ENCODE assay signal across 30 cellular contexts in genomic region chr2:43507137-43507536, GRCh38.
DNase-seq lines count a peak whose midpoint lies in the region; ATAC-seq and TF ChIP-seq lines count a peak whose summit lies in the region.
"Had no signal": no experiment of that assay in that cellular context is flagged by ENCODE, and none has a peak within 500 bp of the region (broad histone marks: within the 10 kb centered on the region; RNA-seq: fewer than 3 reads in every experiment).

No MANE protein-coding gene starts in this region.

- CTCF ChIA-PET in MCF 10A (lab: Yijun Ruan, JAX) = interaction anchor here (1.1 kb wide), 1 partner anchor 282 kb away, joined by 3 read pairs; no protein-coding TSS in a partner anchor
- CTCF ChIA-PET in activated CD8-positive, alpha-beta T cell treated with anti-CD3 and anti-CD28 coated beads for 36 hours (lab: Charles Lee) = interaction anchor here (1.1 to 1.7 kb wide), 4 partner anchors 9 to 278 kb away, joined by 3 to 5 read pairs (median 4); no protein-coding TSS in a partner anchor

- no peak overlapping the region for H3K27ac ChIP-seq in breast epithelium
- H3K27ac ChIP-seq in foreskin keratinocyte = no peak overlapping the region
- H3K27ac ChIP-seq: BLaER1, body of pancreas, HL-60, ovary, Peyer's patch, SK-N-MC, WERI-Rb-1 had no signal

- intact Hi-C loops in MCF 10A (cut with micrococcal nuclease) = no loop called here
- intact Hi-C loops in breast epithelium (cut with DNase I; ENCODE audit: low total_unique reads) = no loop called here
- intact Hi-C loops in activated CD8-positive, alpha-beta T cell treated with anti-CD3 and anti-CD28 coated beads for 36 hours (cut with micrococcal nuclease) = no loop called here

- BruUV-seq in MCF 10A (replicated peaks; lab: Mats Ljungman, UMichigan) = no TSS peak

- H3K27me3 ChIP-seq in breast epithelium (no peaks in the 10 kb centered on the region), foreskin keratinocyte (no peaks in the 10 kb centered on the region)
- H3K27me3 ChIP-seq: BLaER1, body of pancreas, MG63, ovary, Peyer's patch had no signal

- peak overlapping the region; percentile 89 for H3K27ac Mint-ChIP-seq in MCF 10A (ENCODE audit: low read depth, unreplicated experiment)
- H3K27ac Mint-ChIP-seq in activated CD8-positive, alpha-beta T cell treated with anti-CD3 and anti-CD28 coated beads for 36 hours = peak overlapping the region; percentile 82
- H3K27ac Mint-ChIP-seq: activated CD4-positive, alpha-beta memory T cell treated with anti-CD3 and anti-CD28 coated beads for 36 hours; IgD-negative memory B cell; T-helper 2 cell treated with Interferon-gamma antibody and Interleukin-4, amounts not matched to agents 5 μg/mL and 100 μg/mL, for 36 hours had no signal

- H3K36me3 Mint-ChIP-seq in MCF 10A (ENCODE audit: insufficient read depth, unreplicated experiment) = peaks cover 31% of the 10 kb centered on the region
- peaks cover 29% of the 10 kb centered on the region for H3K36me3 Mint-ChIP-seq in activated CD8-positive, alpha-beta T cell treated with anti-CD3 and anti-CD28 coated beads for 36 hours (ENCODE audit: low read depth)

- TF ChIP-seq POLR2A in breast epithelium (IDR thresholded peaks at IDR 0.05) = no peak

- H3K4me3 Mint-ChIP-seq in MCF 10A (ENCODE audit: unreplicated experiment) = no peak overlapping the region
- H3K4me3 Mint-ChIP-seq in activated CD8-positive, alpha-beta T cell treated with anti-CD3 and anti-CD28 coated beads for 36 hours = no peak overlapping the region
- H3K4me3 Mint-ChIP-seq: activated CD4-positive, alpha-beta memory T cell treated with anti-CD3 and anti-CD28 coated beads for 36 hours; IgD-negative memory B cell; natural killer cell treated with Interleukin-12 subunit alpha and Interleukin-12 subunit beta and Interleukin-15 and Interleukin-18, amount 100 ng/mL, for 72 hours; T-helper 2 cell treated with Interferon-gamma antibody and Interleukin-4, amounts not matched to agents 5 μg/mL and 100 μg/mL, for 36 hours had no signal

- POLR2A ChIA-PET in MCF 10A (lab: Yijun Ruan, JAX) = interaction anchor here (0.9 to 2.3 kb wide), 6 partner anchors 10 to 279 kb away, joined by 3 to 8 read pairs (median 4); no protein-coding TSS in a partner anchor
- POLR2A ChIA-PET in activated CD8-positive, alpha-beta T cell treated with anti-CD3 and anti-CD28 coated beads for 36 hours (lab: Charles Lee) = interaction anchor here (0.6 to 1.3 kb wide), 2 partner anchors 86 to 279 kb away, joined by 3 read pairs; no protein-coding TSS in a partner anchor

- H3K4me3 ChIP-seq in breast epithelium = no peak overlapping the region
- H3K4me3 ChIP-seq: BLaER1, body of pancreas, HAP-1, MG63, ovary, Peyer's patch, SK-N-MC had no signal

- peaks cover 17% of the 10 kb centered on the region for H3K4me1 Mint-ChIP-seq in MCF 10A (ENCODE audit: insufficient read depth, unreplicated experiment)
- peaks cover 41% of the 10 kb centered on the region for H3K4me1 Mint-ChIP-seq in activated CD8-positive, alpha-beta T cell treated with anti-CD3 and anti-CD28 coated beads for 36 hours (ENCODE audit: low read depth)

- TF ChIP-seq CTCF in MCF 10A (IDR thresholded peaks at IDR 0.05; ENCODE audit: unreplicated experiment) (no peak), breast epithelium (IDR thresholded peaks at IDR 0.05) (no peak), foreskin keratinocyte (conservative IDR thresholded peaks at IDR 0.05) (no peak)
- TF ChIP-seq CTCF in activated CD8-positive, alpha-beta T cell treated with anti-CD3 and anti-CD28 coated beads for 36 hours (IDR thresholded peaks at IDR 0.05) = no peak

- DNase-seq in MCF 10A (ENCODE audit: unreplicated experiment) = peak; percentile 42
- DNase-seq in breast epithelium (ENCODE audit: low spot score in 2 of 2) = no peak
- no peak for DNase-seq in activated CD8-positive, alpha-beta T cell treated with anti-CD3 and anti-CD28 coated beads for 36 hours
- DNase-seq in foreskin keratinocyte = peak in 1 of 2 donors; percentile 52
- no peak for DNase-seq in effector CD4-positive, alpha-beta T cell
- no peak for DNase-seq in stimulated activated CD4-positive, alpha-beta T cell treated with anti-CD3 and anti-CD28 coated beads, Interleukin-2, amount 100 ng/mL, for 24 hours
- DNase-seq in NCI-H146 (lab: John Stamatoyannopoulos, UW) = no peak
- DNase-seq: ACHN; activated CD4-positive, alpha-beta memory T cell treated with anti-CD3 and anti-CD28 coated beads for 36 hours; body of pancreas; Calu3; left colon; MG63; NCI-H1417 treated with DMSO at 0.1 percent for 48 hours; NCI-H510A treated with DMSO at 0.1 percent for 48 hours; NK-92 treated with Interleukin-12 subunit alpha and Interleukin-12 subunit beta, amount 100 ng/mL, for 24 hours; ovary; Peyer's patch; right cardiac atrium; stimulated activated CD4-positive, alpha-beta T cell treated with anti-CD3 and anti-CD28 coated beads, Interleukin-4, amount 100 ng/mL, for 4 hours; trophoblast cell; WERI-Rb-1 had no signal

- ATAC-seq in activated CD8-positive, alpha-beta T cell treated with anti-CD3 and anti-CD28 coated beads for 36 hours = peak; percentile 17
- ATAC-seq in foreskin keratinocyte (peak; percentile 88), GM21786 (IDR thresholded peaks at IDR 0.05; ENCODE audit: unreplicated experiment) (no peak)
- ATAC-seq: body of pancreas; left colon; natural killer cell treated with Interleukin-12 subunit alpha and Interleukin-12 subunit beta and Interleukin-15 and Interleukin-18, amount 100 ng/mL, for 72 hours; right cardiac atrium had no signal

- no peaks in the 10 kb centered on the region for H3K9me3 Mint-ChIP-seq in MCF 10A (ENCODE audit: unreplicated experiment)
- H3K9me3 Mint-ChIP-seq in activated CD8-positive, alpha-beta T cell treated with anti-CD3 and anti-CD28 coated beads for 36 hours = peaks cover 2% of the 10 kb centered on the region
- H3K9me3 Mint-ChIP-seq: activated CD4-positive, alpha-beta memory T cell treated with anti-CD3 and anti-CD28 coated beads for 36 hours; IgD-negative memory B cell; natural killer cell treated with Interleukin-12 subunit alpha and Interleukin-12 subunit beta and Interleukin-15 and Interleukin-18, amount 100 ng/mL, for 72 hours; T-helper 2 cell treated with Interferon-gamma antibody and Interleukin-4, amounts not matched to agents 5 μg/mL and 100 μg/mL, for 36 hours had no signal

- H3K4me1 ChIP-seq in breast epithelium (no peaks in the 10 kb centered on the region), foreskin keratinocyte (peaks cover 5% of the 10 kb centered on the region)
- H3K4me1 ChIP-seq: BLaER1, HAP-1, Peyer's patch had no signal

- no peaks in the 10 kb centered on the region for H3K27me3 Mint-ChIP-seq in MCF 10A (ENCODE audit: insufficient read depth, unreplicated experiment)
- H3K27me3 Mint-ChIP-seq in activated CD8-positive, alpha-beta T cell treated with anti-CD3 and anti-CD28 coated beads for 36 hours = no peaks in the 10 kb centered on the region
- H3K27me3 Mint-ChIP-seq: activated CD4-positive, alpha-beta memory T cell treated with anti-CD3 and anti-CD28 coated beads for 36 hours; IgD-negative memory B cell; natural killer cell treated with Interleukin-12 subunit alpha and Interleukin-12 subunit beta and Interleukin-15 and Interleukin-18, amount 100 ng/mL, for 72 hours had no signal

- no peaks in the 10 kb centered on the region for H3K36me3 ChIP-seq in breast epithelium
- H3K36me3 ChIP-seq: HAP-1, ovary had no signal

- H3K9me3 ChIP-seq in breast epithelium = no peaks in the 10 kb centered on the region
- H3K9me3 ChIP-seq: BLaER1, body of pancreas, HAP-1, MG63, ovary, Peyer's patch had no signal
